In genomic region chr14:101817511-101818001, GRCh38 we compare ENCODE assay signal across 12 cellular contexts. TPM values are rescaled to one million over a fixed set of nuclear protein-coding genes. Genes with fewer than 3 reads are reported as not detected.
A peak's percentile ranks its signal among the peaks of the same experiment; 100 is the strongest.
DNase-seq lines count a peak whose midpoint lies in the region; ATAC-seq and TF ChIP-seq lines count a peak whose summit lies in the region.
"Had no signal": no experiment of that assay in that cellular context is flagged by ENCODE, and none has a peak within 500 bp of the region (broad histone marks: within the 10 kb centered on the region; RNA-seq: fewer than 3 reads in every experiment).

No MANE protein-coding gene starts in this region.

- in situ Hi-C loops in transverse colon (cut with MboI; ENCODE audit: low pct_ligation_motif_present in 1 of 4, low pct_unique_long_range_greater_than_20kb in 1 of 4, low sequenced_read_pairs in 3 of 4), result no loop called here

- peaks cover 95% of the 10 kb centered on the region for H3K4me1 Mint-ChIP-seq in activated T-cell treated with anti-CD3 and anti-CD28 coated beads, Interleukin-2, amount 50 U/mL, for 72 hours (ENCODE audit: low read depth)

- 70 to 83% methylated on average over 5 to 10 of the region's 10 CpGs for WGBS in transverse colon (ENCODE audit: low coverage in 1 of 2), 2 donors

- H3K4me3 ChIP-seq in left ventricle myocardium inferior, result no peak overlapping the region
- no peak overlapping the region for H3K4me3 ChIP-seq in lower lobe of right lung
- no peak overlapping the region for H3K4me3 ChIP-seq in transverse colon
- H3K4me3 ChIP-seq: mucosa of descending colon had no signal

- ATAC-seq in left cardiac atrium (no peak), lower lobe of right lung (no peak), omental fat pad (ENCODE audit: low FRiP score) (no peak), GM19328 (IDR thresholded peaks at IDR 0.05; ENCODE audit: unreplicated experiment) (no peak)
- ATAC-seq in activated T-cell treated with anti-CD3 and anti-CD28 coated beads, Interleukin-2, amount 50 U/mL, for 72 hours (replicated peaks in 1 of 2), result peak; percentile 41 to 59
- ATAC-seq: mucosa of descending colon, sciatic nerve had no signal

- H3K36me3 ChIP-seq in left ventricle myocardium inferior (peaks cover 11% of the 10 kb centered on the region), lower lobe of right lung (peaks cover 18% of the 10 kb centered on the region), transverse colon (no peaks in the 10 kb centered on the region)

- H3K27me3 Mint-ChIP-seq in activated T-cell treated with anti-CD3 and anti-CD28 coated beads, Interleukin-2, amount 50 U/mL, for 72 hours (ENCODE audit: low read depth), result no peaks in the 10 kb centered on the region

- H3K27ac Mint-ChIP-seq in activated T-cell treated with anti-CD3 and anti-CD28 coated beads, Interleukin-2, amount 50 U/mL, for 72 hours, result peak overlapping the region; percentile 95

- no peak for DNase-seq in left ventricle myocardium inferior
- DNase-seq in left cardiac atrium, result no peak
- DNase-seq in activated T-cell treated with anti-CD3 and anti-CD28 coated beads, Interleukin-2, amount 50 U/mL, for 72 hours, result peak; percentile 42 to 61
- DNase-seq in lower lobe of right lung, result no peak
- no peak for DNase-seq in transverse colon
- no peak for DNase-seq in omental fat pad (ENCODE audit: low spot score)
- no peak for DNase-seq in SW 1271 (lab: John Stamatoyannopoulos, UW)
- DNase-seq: GF-D8, mucosa of descending colon, NCI-H187 had no signal

- peak overlapping the region; percentile 24 for H3K27ac ChIP-seq in left ventricle myocardium inferior (replicated peaks)
- H3K27ac ChIP-seq in lower lobe of right lung, result peak overlapping the region; percentile 21
- peak overlapping the region; percentile 63 to 93 (median 75) for H3K27ac ChIP-seq in transverse colon

- no peaks in the 10 kb centered on the region for H3K9me3 ChIP-seq in left ventricle myocardium inferior (replicated peaks)
- no peaks in the 10 kb centered on the region for H3K9me3 ChIP-seq in lower lobe of right lung
- H3K9me3 ChIP-seq in transverse colon, result no peaks in the 10 kb centered on the region
- H3K9me3 ChIP-seq: mucosa of descending colon had no signal

- peaks cover 9 to 24% of the 10 kb centered on the region in 2 donors for H3K36me3 Mint-ChIP-seq in activated T-cell treated with anti-CD3 and anti-CD28 coated beads, Interleukin-2, amount 50 U/mL, for 72 hours (ENCODE audit: insufficient read depth in 2 of 2)

- H3K27me3 ChIP-seq in left ventricle myocardium inferior (ENCODE audit: low read depth) (no peaks in the 10 kb centered on the region), lower lobe of right lung (ENCODE audit: low read depth) (no peaks in the 10 kb centered on the region), transverse colon (no peaks in the 10 kb centered on the region)

- H3K4me1 ChIP-seq in left ventricle myocardium inferior (peaks cover 85% of the 10 kb centered on the region), lower lobe of right lung (peaks cover 47% of the 10 kb centered on the region), transverse colon (peaks cover 16 to 47% (median 21%) of the 10 kb centered on the region in 4 donors)

- H3K4me3 Mint-ChIP-seq in activated T-cell treated with anti-CD3 and anti-CD28 coated beads, Interleukin-2, amount 50 U/mL, for 72 hours, result peak overlapping the region; percentile 77 to 83

- no peak for TF ChIP-seq EP300 in transverse colon (IDR thresholded peaks at IDR 0.05; ENCODE audit: low read depth)

- H3K9me3 Mint-ChIP-seq in activated T-cell treated with anti-CD3 and anti-CD28 coated beads, Interleukin-2, amount 50 U/mL, for 72 hours, result no peaks in the 10 kb centered on the region

- no peak for TF ChIP-seq CTCF in left ventricle myocardium inferior (IDR thresholded peaks at IDR 0.05; ENCODE audit: borderline replicate concordance)
- no peak for TF ChIP-seq CTCF in lower lobe of right lung (IDR thresholded peaks at IDR 0.05)
- no peak for TF ChIP-seq CTCF in transverse colon (IDR thresholded peaks at IDR 0.05)
- no peak for TF ChIP-seq CTCF in omental fat pad (IDR thresholded peaks at IDR 0.05)

- intact Hi-C loops in left ventricle myocardium inferior (cut with micrococcal nuclease) (no loop called here), left cardiac atrium (cut with DNase I) (no loop called here), lower lobe of right lung (cut with DNase I) (no loop called here), transverse colon (cut with DNase I; ENCODE audit: low total_unique reads) (no loop called here)

- TF ChIP-seq POLR2A in transverse colon (IDR thresholded peaks at IDR 0.05), result no peak

RNA-seq across cellular contexts. Expression of gene PPP2R5C, which starts 56.0 kb away (rescaled TPM):
- 198 TPM for total RNA-seq in left ventricle myocardium inferior
- total RNA-seq in left cardiac atrium, result 100 to 1,000 TPM; 126 to 142 TPM
- total RNA-seq in activated T-cell treated with anti-CD3 and anti-CD28 coated beads, Interleukin-2, amount 50 U/mL, for 72 hours, result 100 to 1,000 TPM; 317 to 370 TPM
- total RNA-seq in lower lobe of right lung, result 160 TPM
- total RNA-seq in transverse colon, result 100 to 1,000 TPM in 2 of 4 donors, 10 to 100 TPM in 2; 66.2 to 211 (median 116) TPM
- 10 to 100 TPM; 73.7 to 90.5 (median 87.6) TPM for total RNA-seq in omental fat pad

Comparison
In these comparisons a context has a peak if more than half of its experiments do, and no peak if none do; other contexts are left out.
1. DNase-seq: peak in activated T-cell treated with anti-CD3 and anti-CD28 coated beads, Interleukin-2, amount 50 U/mL, for 72 hours (2 of 2); none in left ventricle myocardium inferior (single experiment), left cardiac atrium (single experiment), lower lobe of right lung (single experiment), transverse colon (single experiment), omental fat pad (single experiment) and SW 1271 (0 of 2).
2. H3K27ac ChIP-seq: peak in every context shown above with its lines; median percentile 75 in transverse colon; 24 in left ventricle myocardium inferior; 21 in lower lobe of right lung.
3. ATAC-seq: peak in activated T-cell treated with anti-CD3 and anti-CD28 coated beads, Interleukin-2, amount 50 U/mL, for 72 hours (2 of 2); none in left cardiac atrium (0 of 2), lower lobe of right lung (0 of 2), omental fat pad (single experiment) and GM19328 (single experiment).